8 cellular contexts compared by ENCODE assay signal in genomic region chr18:8706545-8706980, GRCh38. TPM values are rescaled to one million over a fixed set of nuclear protein-coding genes. Genes with fewer than 3 reads are reported as not detected.
DNase-seq lines count a peak whose midpoint lies in the region; ATAC-seq and TF ChIP-seq lines count a peak whose summit lies in the region.

No MANE protein-coding gene starts in this region.

- TF ChIP-seq CTCF in HFF-Myc (IDR thresholded peaks at IDR 0.05; ENCODE audit: low read depth, low read length, missing control alignments) (no peak), kidney epithelial cell (IDR thresholded peaks at IDR 0.05; ENCODE audit: insufficient read depth, low read length, poor library complexity, severe bottlenecking) (no peak)

- H3K27me3 ChIP-seq in kidney epithelial cell (ENCODE audit: control insufficient read depth, insufficient read depth, low read length), result no peaks in the 10 kb centered on the region

- DNase-seq in AG20443 (ENCODE audit: low spot score), result peak; percentile 18
- no peak for DNase-seq in HFF-Myc (ENCODE audit: extremely low read depth, low read depth)
- DNase-seq in kidney epithelial cell (ENCODE audit: low read depth), result no peak
- DNase-seq in H4 (ENCODE audit: low spot score), result no peak

- peak overlapping the region; percentile 93 for H3K4me3 ChIP-seq in HFF-Myc (replicated peaks; ENCODE audit: low read depth, low read length)
- H3K4me3 ChIP-seq in kidney epithelial cell (ENCODE audit: low read depth, low read length), result peak overlapping the region; percentile 62

- H3K9me3 Mint-ChIP-seq in activated naive CD8-positive, alpha-beta T cell (ENCODE audit: low read depth), result no peaks in the 10 kb centered on the region

- H3K27ac Mint-ChIP-seq in activated naive CD8-positive, alpha-beta T cell, result no peak overlapping the region

- H3K27me3 Mint-ChIP-seq in activated naive CD8-positive, alpha-beta T cell, result peaks cover 26% of the 10 kb centered on the region

- H3K27ac ChIP-seq in temporal lobe (ENCODE audit: low read depth, low read length), result peak overlapping the region; percentile 9

- peaks cover 15% of the 10 kb centered on the region for H3K4me1 Mint-ChIP-seq in activated naive CD8-positive, alpha-beta T cell (ENCODE audit: low read depth)

- ATAC-seq in GM21367 (IDR thresholded peaks at IDR 0.05; ENCODE audit: unreplicated experiment) (no peak), HG02870 (IDR thresholded peaks at IDR 0.05; ENCODE audit: unreplicated experiment) (no peak)

- H3K36me3 ChIP-seq in kidney epithelial cell (ENCODE audit: control insufficient read depth, insufficient read depth, low read length), result peaks cover 3% of the 10 kb centered on the region

- no peaks in the 10 kb centered on the region for H3K36me3 Mint-ChIP-seq in activated naive CD8-positive, alpha-beta T cell

- peak overlapping the region; percentile 93 for H3K4me3 Mint-ChIP-seq in activated naive CD8-positive, alpha-beta T cell

RNA-seq across cellular contexts. Expression of gene MTCL1, which starts 1.2 kb away (rescaled TPM):
- total RNA-seq in kidney epithelial cell, result 50.5 and 52.6 TPM in 2 replicates
- 14.5 TPM for total RNA-seq in temporal lobe
- 5.7 and 11.1 TPM in 2 replicates for total RNA-seq in H4 (2014; rRNA removed; shearing (Covaris generic))
